ENCODE assay signal across 8 cellular contexts in the genomic region with DNA sequence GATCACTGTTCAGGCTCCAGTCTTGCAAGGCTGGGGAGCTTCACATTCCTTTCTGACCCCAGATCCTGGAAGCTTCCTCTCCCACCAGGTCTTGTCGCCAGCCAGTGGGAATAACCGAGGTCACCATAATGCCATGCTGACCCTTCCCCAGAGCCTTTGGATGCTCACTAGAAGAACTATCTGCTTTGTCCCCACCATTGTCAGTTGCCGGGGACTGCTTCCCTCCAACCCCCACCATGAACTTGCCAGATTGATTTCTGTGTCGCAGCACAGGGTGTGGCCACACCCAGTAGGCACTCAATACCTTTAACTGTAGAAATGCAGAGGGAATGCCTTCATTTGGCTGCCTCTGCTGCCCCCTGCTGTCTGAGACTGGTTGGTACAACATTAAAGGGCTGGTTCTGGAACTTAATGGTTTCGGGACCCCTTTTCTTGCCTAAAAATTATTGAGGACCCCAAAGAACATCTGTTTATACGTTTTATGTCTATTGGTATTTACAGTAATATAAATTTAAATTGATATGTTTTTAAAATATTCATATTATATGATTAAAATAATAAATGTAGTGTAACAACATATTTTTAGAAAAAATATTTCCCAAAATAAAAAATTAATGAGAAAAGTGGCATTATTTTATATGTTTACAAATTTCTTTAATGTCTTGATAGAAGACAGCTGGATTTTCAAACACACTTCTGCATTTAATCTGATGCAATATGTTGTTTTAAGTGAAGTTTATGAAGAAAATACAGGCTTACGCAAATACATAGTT. TPM values are rescaled to one million over a fixed set of nuclear protein-coding genes. Genes with fewer than 3 reads are reported as not detected.
DNase-seq lines count a peak whose midpoint lies in the region; ATAC-seq and TF ChIP-seq lines count a peak whose summit lies in the region.

No MANE protein-coding gene starts in this region.

- H3K4me1 Mint-ChIP-seq in natural killer cell: peaks cover 37 to 66% of the 10 kb centered on the region in 2 donors

- H3K27me3 Mint-ChIP-seq in natural killer cell (ENCODE audit: low read depth in 2 of 2): peaks cover 13 to 18% of the 10 kb centered on the region in 2 donors

- BruUV-seq in OCI-LY7 (replicated peaks; lab: Mats Ljungman, UMichigan): no TSS peak

- no peaks in the 10 kb centered on the region for H3K9me3 Mint-ChIP-seq in natural killer cell

- peak; percentile 80 for ATAC-seq in esophagus mucosa
- ATAC-seq in natural killer cell: peak; percentile 43 to 67 (median 52)
- no peak for ATAC-seq in GM18505 (IDR thresholded peaks at IDR 0.05; ENCODE audit: unreplicated experiment)

- H3K27ac ChIP-seq in OCI-LY7 (ENCODE audit: low read depth, low read length, poor library complexity, severe bottlenecking): no peak overlapping the region

- peaks cover 7% of the 10 kb centered on the region for H3K4me1 ChIP-seq in OCI-LY7 (ENCODE audit: insufficient read depth, low read length, poor library complexity, severe bottlenecking)

- POLR2A ChIA-PET in OCI-LY7 (lab: Charles Lee): interaction anchor here (0.6 kb wide), 1 partner anchor 9 kb away, joined by 3 read pairs; no protein-coding TSS in a partner anchor

- H3K79me2 ChIP-seq in OCI-LY7 (ENCODE audit: insufficient read depth, low read depth, low read length): no peaks in the 10 kb centered on the region

- H3K9me2 ChIP-seq in OCI-LY7 (ENCODE audit: insufficient read depth, low read length): no peaks in the 10 kb centered on the region

- H3K9me3 ChIP-seq in OCI-LY7 (ENCODE audit: low read length): no peaks in the 10 kb centered on the region

- TF ChIP-seq CTCF in OCI-LY7 (conservative IDR thresholded peaks at IDR 0.05; ENCODE audit: low read length) (peak; percentile 94), natural killer cell (IDR thresholded peaks at IDR 0.05) (peak; percentile 97)

- no peak overlapping the region for H3K4me2 ChIP-seq in OCI-LY7 (ENCODE audit: low read length)

- intact Hi-C loops in OCI-LY7 (cut with micrococcal nuclease; ENCODE audit: unreplicated experiment): loop anchor here (1.0 kb wide), 2 partner anchors 87 to 144 kb away; no protein-coding TSS in a partner anchor
- intact Hi-C loops in natural killer cell (cut with micrococcal nuclease): loop anchor here (1.0 to 2.0 kb wide), 3 partner anchors 87 to 252 kb away; no protein-coding TSS in a partner anchor

- CTCF ChIA-PET in OCI-LY7 (lab: Charles Lee; ENCODE audit: unreplicated experiment): interaction anchor here (1.7 kb wide), 1 partner anchor 87 kb away, joined by 3 read pairs; no protein-coding TSS in a partner anchor

- H3K36me3 ChIP-seq in OCI-LY7 (ENCODE audit: insufficient read depth, low read length): no peaks in the 10 kb centered on the region

- H3K36me3 Mint-ChIP-seq in natural killer cell: no peaks in the 10 kb centered on the region

- no peak overlapping the region for H3K4me3 ChIP-seq in OCI-LY7 (ENCODE audit: low read depth, low read length, poor library complexity, severe bottlenecking)

- DNase-seq in DMS153 (lab: John Stamatoyannopoulos, UW): peak; percentile 60
- DNase-seq in HuH-7 (ENCODE audit: low spot score): peak; percentile 74
- DNase-seq in OCI-LY7 (ENCODE audit: low spot score): peak; percentile 79
- peak; percentile 83 for DNase-seq in activated CD8-positive, alpha-beta memory T cell treated with anti-CD3 and anti-CD28 coated beads, Interleukin-2, amount 50 U/mL, for 4 hours
- DNase-seq in natural killer cell: peak; percentile 77
- peak; percentile 68 for DNase-seq in stimulated activated naive CD4-positive, alpha-beta T cell treated with Interleukin-2 at 50 U/mL for 16 hours (lab: John Stamatoyannopoulos, UW)

- no peak for TF ChIP-seq POLR2A in GM18505 (IDR thresholded peaks at IDR 0.05; ENCODE audit: borderline replicate concordance, extremely low read depth, insufficient read depth, insufficient read length)

- no peak overlapping the region for H3K4me3 Mint-ChIP-seq in natural killer cell

- H3K27ac Mint-ChIP-seq in natural killer cell: no peak overlapping the region

- no peak overlapping the region for H2AFZ ChIP-seq in OCI-LY7 (ENCODE audit: low read length)

- H4K20me1 ChIP-seq in OCI-LY7 (ENCODE audit: insufficient read depth, low read length): no peaks in the 10 kb centered on the region

RNA-seq across cellular contexts. Expression of a gene that starts 6.6 kb away (rescaled TPM):
- total RNA-seq in OCI-LY7 (2014; rRNA removed; shearing (Covaris generic)): 13.5 and 14.3 TPM in 2 replicates
- total RNA-seq in OCI-LY7 (2022) (49.9 and 57.3 TPM in 2 replicates), esophagus mucosa (1.0 TPM), natural killer cell (10 to 100 TPM; 49.7 to 95.2 (median 60.2) TPM)

RNA-seq across cellular contexts. Expression of a gene that starts 29.7 kb away (rescaled TPM):
- 0.33 TPM in 1 of 2 replicates, not detected in the other for total RNA-seq in OCI-LY7 (2014; rRNA removed; shearing (Covaris generic))
- total RNA-seq in OCI-LY7 (2022): not detected in 2 replicates
- 23.8 TPM for total RNA-seq in esophagus mucosa
- total RNA-seq in natural killer cell: 1 to 10 TPM; 5.4 to 8.8 (median 7.2) TPM

Comparison
In these comparisons a context has a peak if more than half of its experiments do, and no peak if none do; other contexts are left out.
1. RNA of a gene that starts 29.7 kb away (total RNA-seq): 23.8 TPM in esophagus mucosa (single experiment) and 5.4 to 8.8 TPM in natural killer cell; 0.33 TPM in OCI-LY7; every median in the first group is over 4 times any median in the second.
2. Peak in every context shown above with its lines, with median percentiles within 50 percentile points of each other: DNase-seq.